Comparison of ENCODE assay signal across 19 cellular contexts in genomic region chr18:24928479-24928878, GRCh38.
A peak's percentile ranks its signal among the peaks of the same experiment; 100 is the strongest.
DNase-seq lines count a peak whose midpoint lies in the region; TF ChIP-seq lines count a peak whose summit lies in the region.
"Had no signal": no experiment of that assay in that cellular context is flagged by ENCODE, and none has a peak within 500 bp of the region (broad histone marks: within the 10 kb centered on the region; RNA-seq: fewer than 3 reads in every experiment).

No MANE protein-coding gene starts in this region.

- H3K27me3 ChIP-seq in Loucy (ENCODE audit: insufficient read depth, low read length, poor library complexity, severe bottlenecking) (no peaks in the 10 kb centered on the region), SU-DHL-6 (ENCODE audit: low read length) (no peaks in the 10 kb centered on the region), neural cell (ENCODE audit: insufficient read depth, low read depth, low read length) (no peaks in the 10 kb centered on the region)
- H3K27me3 ChIP-seq: upper lobe of right lung had no signal

- TF ChIP-seq RAD21 in neural cell (conservative IDR thresholded peaks at IDR 0.05): no peak

- peaks cover 10% of the 10 kb centered on the region for H3K4me1 ChIP-seq in Loucy (ENCODE audit: insufficient read depth, low read length, poor library complexity, severe bottlenecking)
- H3K4me1 ChIP-seq: upper lobe of right lung had no signal

- H3K4me2 ChIP-seq in Loucy (ENCODE audit: low read depth, low read length, poor library complexity, severe bottlenecking) (no peak overlapping the region), SU-DHL-6 (ENCODE audit: low read depth, low read length, poor library complexity, severe bottlenecking) (peak overlapping the region; percentile 15), neural cell (ENCODE audit: low read length) (no peak overlapping the region)
- H3K4me2 ChIP-seq: smooth muscle cell had no signal

- H3K79me2 ChIP-seq in Loucy (ENCODE audit: insufficient read depth, low read length) (no peaks in the 10 kb centered on the region), SU-DHL-6 (ENCODE audit: insufficient read depth, low read length) (no peaks in the 10 kb centered on the region), neural cell (replicated peaks; ENCODE audit: insufficient read depth, low read length) (no peaks in the 10 kb centered on the region)

- TF ChIP-seq CTCF in GM12865 (IDR thresholded peaks at IDR 0.05; ENCODE audit: insufficient read depth, low read depth, low read length, missing control alignments) (no peak), Loucy (conservative IDR thresholded peaks at IDR 0.05; ENCODE audit: low read length) (no peak), SU-DHL-6 (IDR thresholded peaks at IDR 0.05; ENCODE audit: insufficient read depth, low read length, poor library complexity, severe bottlenecking) (no peak), neural cell (IDR thresholded peaks at IDR 0.05; ENCODE audit: poor library complexity, severe bottlenecking) (no peak)

- peak overlapping the region; percentile 32; the same call in 1 of the 2 replicates for H2AFZ ChIP-seq in Loucy (ENCODE audit: low read length)
- peak overlapping the region; percentile 55 for H2AFZ ChIP-seq in SU-DHL-6 (ENCODE audit: low read depth, low read length, severe bottlenecking)
- H2AFZ ChIP-seq in neural cell (ENCODE audit: low read depth, low read length): no peak overlapping the region

- H3K9me3 ChIP-seq in Loucy (ENCODE audit: insufficient read depth, low read depth, low read length): no peaks in the 10 kb centered on the region
- H3K9me3 ChIP-seq in SU-DHL-6 (ENCODE audit: insufficient read depth, low read length): no peaks in the 10 kb centered on the region
- H3K9me3 ChIP-seq in neural cell (ENCODE audit: low read length): no peaks in the 10 kb centered on the region
- H3K9me3 ChIP-seq: upper lobe of right lung had no signal

- no peaks in the 10 kb centered on the region for H3K36me3 ChIP-seq in Loucy (ENCODE audit: insufficient read depth, low read length)
- H3K36me3 ChIP-seq in SU-DHL-6 (ENCODE audit: low read length): no peaks in the 10 kb centered on the region
- no peaks in the 10 kb centered on the region for H3K36me3 ChIP-seq in neural cell (ENCODE audit: insufficient read depth, low read length)
- H3K36me3 ChIP-seq: upper lobe of right lung had no signal

- H3K9ac ChIP-seq in Loucy (ENCODE audit: low read depth, low read length, poor library complexity, severe bottlenecking): no peak overlapping the region
- H3K9ac ChIP-seq in SU-DHL-6 (ENCODE audit: low read length): no peak overlapping the region
- no peak overlapping the region for H3K9ac ChIP-seq in neural cell (ENCODE audit: low read length)

- DNase-seq in GM12865 (ENCODE audit: low read depth) (peak; percentile 21), HUDEP-2 (lab: John Stamatoyannopoulos, UW; ENCODE audit: unreplicated experiment in 76 of 76) (no peak), NCI-H1417 treated with DMSO at 0.1 percent for 48 hours (lab: John Stamatoyannopoulos, UW) (no peak), NCI-H1436 treated with DMSO at 0.1 percent for 48 hours (lab: John Stamatoyannopoulos, UW) (no peak)
- DNase-seq in stimulated activated CD4-positive, alpha-beta T cell treated with anti-CD3 and anti-CD28 coated beads, Interleukin-1b, Interleukin-23, amount 100 ng/mL, for 48 hours: no peak
- DNase-seq: activated CD4-positive, alpha-beta T cell treated with anti-CD3 and anti-CD28 coated beads, Interleukin-2, amount 50 U/mL, for 1 hour; activated naive CD8-positive, alpha-beta T cell treated with anti-CD3 and anti-CD28 coated beads for 36 hours; CD4-positive, alpha-beta memory T cell; effector memory CD8-positive, alpha-beta T cell; left cardiac atrium; NCI-H1930; NCI-H526; OCI-M1; stimulated activated CD4-positive, alpha-beta T cell treated with anti-CD3 and anti-CD28 coated beads, Interleukin-4, amount 100 ng/mL, for 4 hours; upper lobe of right lung had no signal

- H3K9me2 ChIP-seq in Loucy (replicated peaks; ENCODE audit: low read depth, low read length) (no peaks in the 10 kb centered on the region), SU-DHL-6 (replicated peaks; ENCODE audit: insufficient read depth, low read length) (no peaks in the 10 kb centered on the region), neural cell (ENCODE audit: insufficient read depth, low read length) (no peaks in the 10 kb centered on the region)

- no peaks in the 10 kb centered on the region for H4K20me1 ChIP-seq in Loucy (ENCODE audit: insufficient read depth, low read length, poor library complexity, severe bottlenecking)
- no peaks in the 10 kb centered on the region for H4K20me1 ChIP-seq in SU-DHL-6 (ENCODE audit: low read depth, low read length)
- no peaks in the 10 kb centered on the region for H4K20me1 ChIP-seq in neural cell (ENCODE audit: insufficient read depth)

- H3K27ac ChIP-seq in SU-DHL-6 (ENCODE audit: low read depth, low read length) (no peak overlapping the region), neural cell (ENCODE audit: low read length) (peak overlapping the region; percentile 26)
- H3K27ac ChIP-seq: upper lobe of right lung had no signal

- TF ChIP-seq EP300 in neural cell (conservative IDR thresholded peaks at IDR 0.05; ENCODE audit: poor library complexity, severe bottlenecking): no peak

- H3F3A ChIP-seq in Loucy (ENCODE audit: low read depth) (no peaks in the 10 kb centered on the region), SU-DHL-6 (ENCODE audit: insufficient read depth) (no peaks in the 10 kb centered on the region), neural cell (ENCODE audit: insufficient read depth, low read length, poor library complexity, severe bottlenecking) (no peaks in the 10 kb centered on the region)

- H3K4me3 ChIP-seq in GM12865 (ENCODE audit: low read depth, low read length) (no peak overlapping the region), Loucy (ENCODE audit: low read length, poor library complexity, severe bottlenecking) (no peak overlapping the region), SU-DHL-6 (ENCODE audit: insufficient read depth, low read length, poor library complexity, severe bottlenecking) (no peak overlapping the region), neural cell (ENCODE audit: low read length) (no peak overlapping the region)
- H3K4me3 ChIP-seq: smooth muscle cell, upper lobe of right lung had no signal

TF ChIP-seq in neural cell, 6 proteins besides CTCF, POLR2A, EP300 and RAD21:
- TF ChIP-seq MXI1 (conservative IDR thresholded peaks at IDR 0.05; ENCODE audit: poor library complexity, severe bottlenecking): no peak
- TF ChIP-seq SMC3 (conservative IDR thresholded peaks at IDR 0.05; ENCODE audit: poor library complexity): no peak
- TF ChIP-seq TAF1 (IDR thresholded peaks at IDR 0.05; ENCODE audit: low read depth): no peak
- TF ChIP-seq REST (IDR thresholded peaks at IDR 0.05; ENCODE audit: borderline replicate concordance): no peak
- no peak for TF ChIP-seq POLR2AphosphoS5 (IDR thresholded peaks at IDR 0.05)
- no peak for TF ChIP-seq EZH2 (IDR thresholded peaks at IDR 0.05; ENCODE audit: borderline replicate concordance, insufficient read depth, low read length, poor library complexity, severe bottlenecking)
